ENCODE assay signal across 8 cellular contexts in genomic region chr19:34359140-34359953, GRCh38. TPM values are rescaled to one million over a fixed set of nuclear protein-coding genes. Genes with fewer than 3 reads are reported as not detected.
DNase-seq lines count a peak whose midpoint lies in the region; ATAC-seq, FAIRE-seq and TF ChIP-seq lines count a peak whose summit lies in the region.

No MANE protein-coding gene starts in this region.

- intact Hi-C loops in CD14-positive monocyte (cut with micrococcal nuclease) (loop anchor here in 1 of 2 donors (2.0 kb wide), 1 partner anchor 69 kb away; the partner anchor contains the start of gene UBA2), HepG2 (cut with micrococcal nuclease; ENCODE audit: unreplicated experiment) (no loop called here)
- intact Hi-C loops in dendritic cell treated with granulocyte-macrophage colony-stimulating factor and Interleukin-4, amounts not matched to agents 40 ng/mL and 50 ng/mL, for 4 days (cut with micrococcal nuclease) = no loop called here

- BruUV-seq in HepG2 (replicated peaks; lab: Mats Ljungman, UMichigan) = no TSS peak

- H3K9me3 Mint-ChIP-seq in CD14-positive monocyte = no peaks in the 10 kb centered on the region
- no peaks in the 10 kb centered on the region for H3K9me3 Mint-ChIP-seq in activated CD4-positive, alpha-beta T cell treated with anti-CD3 and anti-CD28 coated beads, Interleukin-2, amount 10 ng/mL, durations not matched to agents 7 days and 5 days
- H3K9me3 Mint-ChIP-seq in dendritic cell treated with granulocyte-macrophage colony-stimulating factor and Interleukin-4, amounts not matched to agents 40 ng/mL and 50 ng/mL, for 4 days = no peaks in the 10 kb centered on the region

- H3K4me2 ChIP-seq in HepG2 (ENCODE audit: low read depth, low read length) = peak overlapping the region; percentile 87

- TF ChIP-seq POLR2A in HepG2 (IDR thresholded peaks at IDR 0.05; ENCODE audit: insufficient read depth in 1 of 2, low read depth in 2 of 2, low read length in 2 of 2) = peak; percentile 49 to 96; a peak in 3 of 4 replicates

- H3K36me3 Mint-ChIP-seq in CD14-positive monocyte = no peaks in the 10 kb centered on the region
- peaks cover 16% of the 10 kb centered on the region for H3K36me3 Mint-ChIP-seq in activated CD4-positive, alpha-beta T cell treated with anti-CD3 and anti-CD28 coated beads, Interleukin-2, amount 10 ng/mL, durations not matched to agents 7 days and 5 days (ENCODE audit: low read depth)
- H3K36me3 Mint-ChIP-seq in dendritic cell treated with granulocyte-macrophage colony-stimulating factor and Interleukin-4, amounts not matched to agents 40 ng/mL and 50 ng/mL, for 4 days (ENCODE audit: low read depth) = peaks cover 19% of the 10 kb centered on the region

- H3K9me3 ChIP-seq in HepG2 (ENCODE audit: low read length) = no peaks in the 10 kb centered on the region

- peak; percentile 91 for ATAC-seq in GM19351 (IDR thresholded peaks at IDR 0.05; ENCODE audit: unreplicated experiment)
- ATAC-seq in HG03520 (IDR thresholded peaks at IDR 0.05; ENCODE audit: unreplicated experiment) = peak; percentile 91
- peak; percentile 88 for ATAC-seq in HepG2

- peaks cover 0 to 2% (median 2%) of the 10 kb centered on the region in 3 donors for H3K27me3 Mint-ChIP-seq in CD14-positive monocyte (ENCODE audit: low read depth in 3 of 3)
- H3K27me3 Mint-ChIP-seq in activated CD4-positive, alpha-beta T cell treated with anti-CD3 and anti-CD28 coated beads, Interleukin-2, amount 10 ng/mL, durations not matched to agents 7 days and 5 days = no peaks in the 10 kb centered on the region
- no peaks in the 10 kb centered on the region for H3K27me3 Mint-ChIP-seq in dendritic cell treated with granulocyte-macrophage colony-stimulating factor and Interleukin-4, amounts not matched to agents 40 ng/mL and 50 ng/mL, for 4 days

- CTCF ChIA-PET in activated CD4-positive, alpha-beta T cell treated with anti-CD3 and anti-CD28 coated beads, Interleukin-2, amount 10 ng/mL, durations not matched to agents 7 days and 5 days (lab: Charles Lee) = interaction anchor here (0.6 to 1.7 kb wide), 11 partner anchors 10 to 47 kb away, joined by 3 to 7 read pairs (median 3); no protein-coding TSS in a partner anchor
- CTCF ChIA-PET in HepG2 (lab: Yijun Ruan, JAX; ENCODE audit: low intra/inter-chr PET ratio, low total read pairs) = no interaction called here

- no peaks in the 10 kb centered on the region for H3K79me2 ChIP-seq in HepG2 (ENCODE audit: insufficient read depth, low read length)

- H3K27ac ChIP-seq in HepG2 (ENCODE audit: extremely low read length, insufficient read depth, low read length) = peak overlapping the region; percentile 86

- TF ChIP-seq EP300 in HepG2 (IDR thresholded peaks at IDR 0.05; ENCODE audit: low read depth in 2 of 2, low read length in 2 of 2) (peak in 1 of 2 experiments; percentile 51; a peak in 2 of 4 replicates), HepG2 (CRISPR knock-in tag; IDR thresholded peaks at IDR 0.05; ENCODE audit: borderline replicate concordance) (peak; percentile 61; the same call in 1 of the 2 replicates)

- POLR2A ChIA-PET in activated CD4-positive, alpha-beta T cell treated with anti-CD3 and anti-CD28 coated beads, Interleukin-2, amount 10 ng/mL, durations not matched to agents 7 days and 5 days (lab: Charles Lee) = interaction anchor here (0.6 kb wide), 2 partner anchors 66 to 173 kb away, joined by 3 to 4 read pairs; no protein-coding TSS in a partner anchor
- POLR2A ChIA-PET in HepG2 (lab: Yijun Ruan, JAX) = interaction anchor here (0.7 to 1.5 kb wide), 8 partner anchors 10 to 1110 kb away, joined by 3 to 4 read pairs (median 4); partner anchors contain the start of genes LSM14A and WTIP

- peak; percentile 94 for DNase-seq in CD14-positive monocyte (ENCODE audit: low spot score)
- peak; percentile 99 to 100 for DNase-seq in NCI-H526 (lab: John Stamatoyannopoulos, UW)
- DNase-seq in activated CD4-positive, alpha-beta T cell treated with anti-CD3 and anti-CD28 coated beads, Interleukin-2, amount 10 ng/mL, durations not matched to agents 7 days and 5 days = peak; percentile 96
- DNase-seq in HepG2 (ENCODE audit: low spot score) = peak; percentile 97
- DNase-seq in stimulated activated CD4-positive, alpha-beta T cell treated with anti-CD3 and anti-CD28 coated beads, Interleukin-4, amount 100 ng/mL, for 1 hour = peak; percentile 96

- peak; percentile 92 for FAIRE-seq in HepG2 (lab: Jason Lieb, UNC)

- H3K4me1 Mint-ChIP-seq in CD14-positive monocyte = peaks cover 19% of the 10 kb centered on the region
- H3K4me1 Mint-ChIP-seq in activated CD4-positive, alpha-beta T cell treated with anti-CD3 and anti-CD28 coated beads, Interleukin-2, amount 10 ng/mL, durations not matched to agents 7 days and 5 days = peaks cover 51% of the 10 kb centered on the region
- H3K4me1 Mint-ChIP-seq in dendritic cell treated with granulocyte-macrophage colony-stimulating factor and Interleukin-4, amounts not matched to agents 40 ng/mL and 50 ng/mL, for 4 days (ENCODE audit: low read depth) = peaks cover 30% of the 10 kb centered on the region

- no peaks in the 10 kb centered on the region for H3K27me3 ChIP-seq in HepG2 (ENCODE audit: control insufficient read depth in 1 of 2, insufficient read depth in 2 of 2, low read length in 2 of 2)

- peak overlapping the region; percentile 32 to 75 (median 50) for H3K4me3 ChIP-seq in HepG2 (replicated peaks in 1 of 3; ENCODE audit: insufficient read depth in 1 of 3, low read depth in 2 of 3, low read length in 3 of 3)

- peak; percentile 48 for TF ChIP-seq CTCF in CD14-positive monocyte (IDR thresholded peaks at IDR 0.05)
- peak; percentile 91 for TF ChIP-seq CTCF in HepG2 (CRISPR knock-in tag; IDR thresholded peaks at IDR 0.05)

- peaks cover 0 to 2% of the 10 kb centered on the region in 2 experiments; a peak in 2 of 5 replicates for H3K36me3 ChIP-seq in HepG2 (replicated peaks in 1 of 2; ENCODE audit: control insufficient read depth in 1 of 2, insufficient read depth in 2 of 2, low read length in 2 of 2)

- peak overlapping the region; percentile 22 for H2AFZ ChIP-seq in HepG2 (ENCODE audit: low read length)

- TF ChIP-seq RAD21 in HepG2 (CRISPR knock-in tag; IDR thresholded peaks at IDR 0.05) = 0 out of 2 replicates have a peak, but pooled peaks have one; percentile 19

- peak overlapping the region; percentile 67 for H3K9ac ChIP-seq in HepG2 (ENCODE audit: insufficient read depth, low read depth, low read length)

- 9% methylated on average over 17 of the region's 61 CpGs for WGBS in HepG2 (ENCODE audit: low lambda C conversion rate)

- in situ Hi-C loops in HepG2 (cut with HindIII; ENCODE audit: extremely low pct_ligation_motif_present, low pct_unique_long_range_greater_than_20kb) = no loop called here

- peak overlapping the region; percentile 81 to 93 (median 90) for H3K27ac Mint-ChIP-seq in CD14-positive monocyte
- H3K27ac Mint-ChIP-seq in activated CD4-positive, alpha-beta T cell treated with anti-CD3 and anti-CD28 coated beads, Interleukin-2, amount 10 ng/mL, durations not matched to agents 7 days and 5 days = peak overlapping the region; percentile 96
- H3K27ac Mint-ChIP-seq in dendritic cell treated with granulocyte-macrophage colony-stimulating factor and Interleukin-4, amounts not matched to agents 40 ng/mL and 50 ng/mL, for 4 days = peak overlapping the region; percentile 90

- peak overlapping the region; percentile 84 to 88 for H3K4me3 Mint-ChIP-seq in CD14-positive monocyte
- H3K4me3 Mint-ChIP-seq in activated CD4-positive, alpha-beta T cell treated with anti-CD3 and anti-CD28 coated beads, Interleukin-2, amount 10 ng/mL, durations not matched to agents 7 days and 5 days = peak overlapping the region; percentile 84
- H3K4me3 Mint-ChIP-seq in dendritic cell treated with granulocyte-macrophage colony-stimulating factor and Interleukin-4, amounts not matched to agents 40 ng/mL and 50 ng/mL, for 4 days = peak overlapping the region; percentile 79

- peaks cover 69% of the 10 kb centered on the region for H3K4me1 ChIP-seq in HepG2 (ENCODE audit: insufficient read depth, low read length)

- no peaks in the 10 kb centered on the region for H4K20me1 ChIP-seq in HepG2 (ENCODE audit: insufficient read depth, low read length)

RNA-seq across cellular contexts. Expression of gene GPI, which starts 5.6 kb away (rescaled TPM):
- polyA plus RNA-seq in CD14-positive monocyte = 100 to 1,000 TPM in 1 of 2 donors, 10 to 100 TPM in 1; 81.2 to 107 TPM
- 100 to 1,000 TPM; 404 to 442 TPM for total RNA-seq in activated CD4-positive, alpha-beta T cell treated with anti-CD3 and anti-CD28 coated beads, Interleukin-2, amount 10 ng/mL, durations not matched to agents 7 days and 5 days
- total RNA-seq in HepG2 (2016; rRNA removed; fragmentation: Illumina TruSeq; extraction: Trizol) = 167 and 207 TPM in 2 replicates
- total RNA-seq in HepG2 (2016; cell fraction: cytosol; rRNA removed; fragmentation: Illumina TruSeq; extraction: Trizol; ENCODE audit: low read depth) = 57.7 and 63.3 TPM in 2 replicates
- 170 and 179 TPM in 2 replicates for total RNA-seq in HepG2 (2016; cell fraction: insoluble cytoplasmic fraction; rRNA removed; fragmentation: Illumina TruSeq; extraction: Trizol)
- total RNA-seq in HepG2 (2016; cell fraction: membrane; rRNA removed; fragmentation: Illumina TruSeq; extraction: Trizol) = 117 and 119 TPM in 2 replicates
- 102 and 114 TPM in 2 replicates for total RNA-seq in HepG2 (2016; cell fraction: nucleus; rRNA removed; fragmentation: Illumina TruSeq; extraction: Trizol)
- polyA plus RNA-seq in HepG2 (2011; rRNA removed) = 115 and 147 TPM in 2 replicates
- 137 and 170 TPM in 2 replicates for polyA plus RNA-seq in HepG2 (2011; cell fraction: cytosol; rRNA removed)
- 307 and 407 TPM in 2 replicates for polyA plus RNA-seq in HepG2 (2011; cell fraction: nucleus; rRNA removed)
- polyA plus RNA-seq in HepG2 (2012) = 311 and 360 TPM in 2 replicates
- 97.4 and 105 TPM in 2 replicates for polyA plus RNA-seq in HepG2 (2016; cell fraction: cytosol; fragmentation: Illumina TruSeq; extraction: Trizol; ENCODE audit: low read depth)
- polyA plus RNA-seq in HepG2 (2016; cell fraction: insoluble cytoplasmic fraction; fragmentation: Illumina TruSeq; extraction: Trizol; ENCODE audit: low read depth) = 183 and 254 TPM in 2 replicates
- polyA plus RNA-seq in HepG2 (2016; cell fraction: membrane; fragmentation: Illumina TruSeq; extraction: Trizol; ENCODE audit: low read depth) = 113 and 126 TPM in 2 replicates
- polyA plus RNA-seq in HepG2 (2016; cell fraction: nucleus; fragmentation: Illumina TruSeq; extraction: Trizol; ENCODE audit: insufficient read depth, low read depth) = 173 and 188 TPM in 2 replicates
- polyA minus RNA-seq in HepG2 (2011; rRNA and poly(A)+ RNA removed; ENCODE audit: low replicate concordance) = 301 and 307 TPM in 2 replicates
- 278 and 286 TPM in 2 replicates for polyA minus RNA-seq in HepG2 (2011; cell fraction: cytosol; rRNA and poly(A)+ RNA removed)
- 125 and 126 TPM in 2 replicates for polyA minus RNA-seq in HepG2 (2011; cell fraction: nucleus; rRNA and poly(A)+ RNA removed)

RNA-seq across cellular contexts. Expression of gene PDCD2L, which starts 44.9 kb away (rescaled TPM):
- 1 to 10 TPM; 4.9 to 5.0 TPM for polyA plus RNA-seq in CD14-positive monocyte
- 10 to 100 TPM in 1 of 2 experiments, 1 to 10 TPM in 1; 9.4 to 13.4 TPM for total RNA-seq in activated CD4-positive, alpha-beta T cell treated with anti-CD3 and anti-CD28 coated beads, Interleukin-2, amount 10 ng/mL, durations not matched to agents 7 days and 5 days
- 35.2 and 40.5 TPM in 2 replicates for total RNA-seq in HepG2 (2016; rRNA removed; fragmentation: Illumina TruSeq; extraction: Trizol)
- total RNA-seq in HepG2 (2016; cell fraction: cytosol; rRNA removed; fragmentation: Illumina TruSeq; extraction: Trizol; ENCODE audit: low read depth) = 11.6 and 14.8 TPM in 2 replicates
- total RNA-seq in HepG2 (2016; cell fraction: insoluble cytoplasmic fraction; rRNA removed; fragmentation: Illumina TruSeq; extraction: Trizol) = 33.1 and 33.4 TPM in 2 replicates
- total RNA-seq in HepG2 (2016; cell fraction: membrane; rRNA removed; fragmentation: Illumina TruSeq; extraction: Trizol) = 13.3 and 18.3 TPM in 2 replicates
- total RNA-seq in HepG2 (2016; cell fraction: nucleus; rRNA removed; fragmentation: Illumina TruSeq; extraction: Trizol) = 15.7 and 15.8 TPM in 2 replicates
- 24.5 and 29.3 TPM in 2 replicates for polyA plus RNA-seq in HepG2 (2011; rRNA removed)
- 30.4 and 32.4 TPM in 2 replicates for polyA plus RNA-seq in HepG2 (2011; cell fraction: cytosol; rRNA removed)
- 11.2 and 15.1 TPM in 2 replicates for polyA plus RNA-seq in HepG2 (2011; cell fraction: nucleus; rRNA removed)
- polyA plus RNA-seq in HepG2 (2012) = 22.2 and 26.3 TPM in 2 replicates
- 9.9 and 11.5 TPM in 2 replicates for polyA plus RNA-seq in HepG2 (2016; cell fraction: cytosol; fragmentation: Illumina TruSeq; extraction: Trizol; ENCODE audit: low read depth)
- 28.1 and 29.2 TPM in 2 replicates for polyA plus RNA-seq in HepG2 (2016; cell fraction: insoluble cytoplasmic fraction; fragmentation: Illumina TruSeq; extraction: Trizol; ENCODE audit: low read depth)
- 11.1 and 13.6 TPM in 2 replicates for polyA plus RNA-seq in HepG2 (2016; cell fraction: membrane; fragmentation: Illumina TruSeq; extraction: Trizol; ENCODE audit: low read depth)
- 16.5 and 17.5 TPM in 2 replicates for polyA plus RNA-seq in HepG2 (2016; cell fraction: nucleus; fragmentation: Illumina TruSeq; extraction: Trizol; ENCODE audit: insufficient read depth, low read depth)
- 34.1 and 34.4 TPM in 2 replicates for polyA minus RNA-seq in HepG2 (2011; rRNA and poly(A)+ RNA removed; ENCODE audit: low replicate concordance)
- 6.5 and 7.9 TPM in 2 replicates for polyA minus RNA-seq in HepG2 (2011; cell fraction: cytosol; rRNA and poly(A)+ RNA removed)
- polyA minus RNA-seq in HepG2 (2011; cell fraction: nucleus; rRNA and poly(A)+ RNA removed) = 11.6 and 12.1 TPM in 2 replicates

Comparison
In these comparisons a context has a peak if more than half of its experiments do, and no peak if none do; other contexts are left out.
1. Peak in every context shown above with its lines: DNase-seq, ATAC-seq, H3K4me3 ChIP-seq and H3K27ac ChIP-seq.